8 cellular contexts compared by ENCODE assay signal in genomic region chr19:39893366-39894235, GRCh38. TPM values are rescaled to one million over a fixed set of nuclear protein-coding genes. Genes with fewer than 3 reads are reported as not detected.
DNase-seq lines count a peak whose midpoint lies in the region; ATAC-seq, FAIRE-seq and TF ChIP-seq lines count a peak whose summit lies in the region.
"Not testable (repeated sequence)": the region's sequence is repeated elsewhere in the genome, so short reads cannot be mapped to it uniquely, and the experiment has no call there.

No MANE protein-coding gene starts in this region.

- H3K4me3 Mint-ChIP-seq in T-helper 1 cell treated with Interleukin-12 subunit alpha and Interleukin-12 subunit beta and Interleukin-4 antibody, amounts not matched to agents 30 μg/mL and 1 μg/mL, for 36 hours: peak overlapping the region; percentile 1
- not testable (repeated sequence) for H3K4me3 Mint-ChIP-seq in activated T-cell treated with anti-CD3 and anti-CD28 coated beads, Interleukin-2, amount 50 U/mL, for 4 hours
- peak overlapping the region; percentile 54 to 80 for H3K4me3 Mint-ChIP-seq in stimulated activated naive CD8-positive, alpha-beta T cell treated with anti-CD3 and anti-CD28 coated beads, Interleukin-15, amount 100 ng/mL, for 72 hours

- H3K9me1 ChIP-seq in K562 (ENCODE audit: control insufficient read depth, insufficient read depth, low read length): not testable (repeated sequence)

- H3K4me1 ChIP-seq in K562 (replicated peaks in 1 of 2; ENCODE audit: control insufficient read depth in 2 of 2, insufficient read depth in 2 of 2, low read length in 2 of 2); lower lobe of right lung; pancreas: not testable (repeated sequence)

- H3K27me3 ChIP-seq in K562 (ENCODE audit: control insufficient read depth in 2 of 2, insufficient read depth in 2 of 2, low read length in 2 of 2) (peaks cover 22 to 32% of the 10 kb centered on the region in 2 experiments), lower lobe of right lung (ENCODE audit: low read depth) (peaks cover 16% of the 10 kb centered on the region)
- H3K27me3 ChIP-seq in pancreas: not testable (repeated sequence)

- CTCF ChIA-PET in K562 (lab: Yijun Ruan, JAX; ENCODE audit: low intra/inter-chr PET ratio): not testable (repeated sequence)

- WGBS in K562 (ENCODE audit: insufficient coverage, low coverage, missing lambda C conversion rate): 18% methylated on average over 20 of the region's 29 CpGs
- 66 to 76% methylated on average over 22 to 27 of the region's 29 CpGs for WGBS in pancreas, 2 donors

- DNase-seq in DMS79 (lab: John Stamatoyannopoulos, UW) (peak; percentile 63), NCI-H1105 (lab: John Stamatoyannopoulos, UW) (peak; percentile 16), lower lobe of right lung (peak; percentile 74), pancreas (peak in 4 of 6 donors; percentile 37 to 54 (median 52))
- DNase-seq in activated T-cell treated with anti-CD3 and anti-CD28 coated beads, Interleukin-2, amount 50 U/mL, for 4 hours: peak; percentile 63
- DNase-seq in K562 (ENCODE audit: extremely low read depth in 1 of 4, low spot score in 3 of 4): not testable (repeated sequence)
- peak in 1 of 2 donors; percentile 72 for DNase-seq in stimulated activated naive CD8-positive, alpha-beta T cell treated with anti-CD3 and anti-CD28 coated beads, Interleukin-15, amount 100 ng/mL, for 72 hours

- not testable (repeated sequence) for H3K27ac ChIP-seq in K562 (ENCODE audit: extremely low read depth, low read depth, low read length); lower lobe of right lung; pancreas

- intact Hi-C loops in K562 (cut with micrococcal nuclease) (loop anchor here (2.0 kb wide), 1 partner anchor 17 kb away; no protein-coding TSS in a partner anchor), pancreas (cut with DNase I) (loop anchor here in 1 of 3 donors (10.0 kb wide), 1 partner anchor 71 kb away; no protein-coding TSS in a partner anchor)
- intact Hi-C loops in lower lobe of right lung (cut with DNase I): not testable (repeated sequence)

- not testable (repeated sequence) for TF ChIP-seq EP300 in K562 (IDR thresholded peaks at IDR 0.05; ENCODE audit: low read length)

- not testable (repeated sequence) for H4K20me1 ChIP-seq in K562 (replicated peaks; ENCODE audit: control insufficient read depth, insufficient read depth, low read length)

- not testable (repeated sequence) for H3K9me3 Mint-ChIP-seq in T-helper 1 cell treated with Interleukin-12 subunit alpha and Interleukin-12 subunit beta and Interleukin-4 antibody, amounts not matched to agents 30 μg/mL and 1 μg/mL, for 36 hours; activated T-cell treated with anti-CD3 and anti-CD28 coated beads, Interleukin-2, amount 50 U/mL, for 4 hours; stimulated activated naive CD8-positive, alpha-beta T cell treated with anti-CD3 and anti-CD28 coated beads, Interleukin-15, amount 100 ng/mL, for 72 hours

- not testable (repeated sequence) for H3K9me3 ChIP-seq in K562 (replicated peaks; ENCODE audit: control insufficient read depth, insufficient read depth, low read depth, low read length); lower lobe of right lung; pancreas

- H3K36me3 Mint-ChIP-seq in T-helper 1 cell treated with Interleukin-12 subunit alpha and Interleukin-12 subunit beta and Interleukin-4 antibody, amounts not matched to agents 30 μg/mL and 1 μg/mL, for 36 hours (ENCODE audit: low read depth); activated T-cell treated with anti-CD3 and anti-CD28 coated beads, Interleukin-2, amount 50 U/mL, for 4 hours (ENCODE audit: insufficient read depth): not testable (repeated sequence)

- not testable (repeated sequence) for H3K27me3 Mint-ChIP-seq in T-helper 1 cell treated with Interleukin-12 subunit alpha and Interleukin-12 subunit beta and Interleukin-4 antibody, amounts not matched to agents 30 μg/mL and 1 μg/mL, for 36 hours (ENCODE audit: low read depth); activated T-cell treated with anti-CD3 and anti-CD28 coated beads, Interleukin-2, amount 50 U/mL, for 4 hours (ENCODE audit: low read depth); stimulated activated naive CD8-positive, alpha-beta T cell treated with anti-CD3 and anti-CD28 coated beads, Interleukin-15, amount 100 ng/mL, for 72 hours

- not testable (repeated sequence) for H3K4me1 Mint-ChIP-seq in T-helper 1 cell treated with Interleukin-12 subunit alpha and Interleukin-12 subunit beta and Interleukin-4 antibody, amounts not matched to agents 30 μg/mL and 1 μg/mL, for 36 hours (ENCODE audit: low read depth); activated T-cell treated with anti-CD3 and anti-CD28 coated beads, Interleukin-2, amount 50 U/mL, for 4 hours (ENCODE audit: low read depth)
- H3K4me1 Mint-ChIP-seq in stimulated activated naive CD8-positive, alpha-beta T cell treated with anti-CD3 and anti-CD28 coated beads, Interleukin-15, amount 100 ng/mL, for 72 hours: peaks cover 18% of the 10 kb centered on the region

- H2AFZ ChIP-seq in K562 (ENCODE audit: low read depth, low read length): not testable (repeated sequence)

- not testable (repeated sequence) for H3K4me2 ChIP-seq in K562 (ENCODE audit: insufficient read depth, low read length)

- TF ChIP-seq POLR2A in K562 (conservative IDR thresholded peaks at IDR 0.05): not testable (repeated sequence)

- ATAC-seq in activated T-cell treated with anti-CD3 and anti-CD28 coated beads, Interleukin-2, amount 50 U/mL, for 4 hours: peak in 1 of 2 donors; percentile 78
- not testable (repeated sequence) for ATAC-seq in K562
- peak; percentile 30 to 59 for ATAC-seq in lower lobe of right lung
- peak in 3 of 4 donors; percentile 16 to 47 (median 34) for ATAC-seq in pancreas
- ATAC-seq in stimulated activated naive CD8-positive, alpha-beta T cell treated with anti-CD3 and anti-CD28 coated beads, Interleukin-15, amount 100 ng/mL, for 72 hours: peak; percentile 86

- TF ChIP-seq RAD21 in K562 (CRISPR knock-in tag; conservative IDR thresholded peaks at IDR 0.05 in 1 of 2, IDR thresholded peaks at IDR 0.05 in 1 of 2): not testable (repeated sequence)

- H3K79me2 ChIP-seq in K562 (ENCODE audit: control insufficient read depth, insufficient read depth, low read length): not testable (repeated sequence)

- H3K27ac Mint-ChIP-seq in T-helper 1 cell treated with Interleukin-12 subunit alpha and Interleukin-12 subunit beta and Interleukin-4 antibody, amounts not matched to agents 30 μg/mL and 1 μg/mL, for 36 hours: peak overlapping the region; percentile 43
- H3K27ac Mint-ChIP-seq in stimulated activated naive CD8-positive, alpha-beta T cell treated with anti-CD3 and anti-CD28 coated beads, Interleukin-15, amount 100 ng/mL, for 72 hours: peak overlapping the region; percentile 12 to 96

- not testable (repeated sequence) for TF ChIP-seq CTCF in K562 (IDR thresholded peaks at IDR 0.05 in 2 of 3, conservative IDR thresholded peaks at IDR 0.05 in 1 of 3; ENCODE audit: insufficient read depth in 2 of 3, low read depth in 1 of 3, low read length in 3 of 3); lower lobe of right lung (IDR thresholded peaks at IDR 0.05); pancreas (IDR thresholded peaks at IDR 0.05)

- not testable (repeated sequence) for H3K9ac ChIP-seq in K562 (ENCODE audit: insufficient read depth in 1 of 2, low read depth in 2 of 2, low read length in 2 of 2)

- POLR2A ChIA-PET in K562 (lab: Yijun Ruan, JAX): not testable (repeated sequence)

- H3K4me3 ChIP-seq in K562, pancreas: not testable (repeated sequence)
- H3K4me3 ChIP-seq in lower lobe of right lung: peak overlapping the region; percentile 37

- not testable (repeated sequence) for BruUV-seq in K562 (replicated peaks; lab: Mats Ljungman, UMichigan)

- not testable (repeated sequence) for H3K36me3 ChIP-seq in K562 (ENCODE audit: control insufficient read depth, insufficient read depth, low read length); lower lobe of right lung; pancreas

- in situ Hi-C loops in K562 (cut with MboI): not testable (repeated sequence)

- FAIRE-seq in K562 (lab: Jason Lieb, UNC); pancreas (lab: Jason Lieb, UNC): not testable (repeated sequence)

RNA-seq across cellular contexts. Expression of gene FCGBP, which starts 40.8 kb away (rescaled TPM):
- 1 to 10 TPM; 1.7 to 3.0 (median 2.5) TPM for total RNA-seq in activated T-cell treated with anti-CD3 and anti-CD28 coated beads, Interleukin-2, amount 50 U/mL, for 4 hours
- 0.79 and 0.83 TPM in 2 replicates for total RNA-seq in K562 (2011; cell fraction: chromatin; rRNA removed; ENCODE audit: low replicate concordance)
- 0.39 and 0.83 TPM in 2 replicates for total RNA-seq in K562 (2011; cell fraction: nucleolus; rRNA removed)
- 0.15 and 0.22 TPM in 2 replicates for total RNA-seq in K562 (2011; cell fraction: nucleoplasm; rRNA removed)
- total RNA-seq in K562 (2014; rRNA removed): 0.04 and 0.05 TPM in 2 replicates
- total RNA-seq in K562 (2014; rRNA removed; fragmentation: Illumina TruSeq; extraction: Trizol): not detected in 2 replicates
- total RNA-seq in K562 (2015; rRNA removed; fragmentation: Illumina TruSeq; extraction: Trizol): 0.19 and 0.25 TPM in 2 replicates
- 1.5 and 1.9 TPM in 2 replicates for total RNA-seq in K562 (2021)
- 0.04 and 0.13 TPM in 2 replicates for polyA plus RNA-seq in K562 (2011; rRNA removed)
- polyA plus RNA-seq in K562 (2011; cell fraction: cytosol; rRNA removed): 0.15 and 0.27 TPM in 2 replicates
- polyA plus RNA-seq in K562 (2011; cell fraction: nucleus; rRNA removed): 0.17 and 0.73 TPM in 2 replicates
- polyA plus RNA-seq in K562 (2012): 0.12 and 0.18 TPM in 2 replicates
- 0.01 TPM in 2 replicates for polyA plus RNA-seq in K562 (2014; fragmentation: Illumina TruSeq; extraction: Trizol)
- polyA plus RNA-seq in K562 (2014; fragmentation: Nextera tagmentation; extraction: Ambion mirVana): not detected
- 0.03 TPM in 1 of 2 replicates, not detected in the other for polyA plus RNA-seq in K562 (2014; rRNA removed)
- 0.18 TPM in 1 of 2 replicates, not detected in the other for polyA minus RNA-seq in K562 (2011; rRNA and poly(A)+ RNA removed)
- 0.10 TPM in 1 of 2 replicates, not detected in the other for polyA minus RNA-seq in K562 (2011; cell fraction: cytosol; rRNA and poly(A)+ RNA removed)
- polyA minus RNA-seq in K562 (2011; cell fraction: nucleus; rRNA and poly(A)+ RNA removed): 0.33 and 0.67 TPM in 2 replicates
- 95.3 TPM for total RNA-seq in lower lobe of right lung
- total RNA-seq in pancreas: 100 to 1,000 TPM in 1 of 6 donors, 10 to 100 TPM in 4, 1 to 10 TPM in 1; 9.2 to 118 (median 47.5) TPM
- polyA plus RNA-seq in pancreas: 1 to 10 TPM; 1.4 to 7.5 TPM

RNA-seq across cellular contexts. Expression of gene FBL, which starts 47.4 kb away (rescaled TPM):
- total RNA-seq in activated T-cell treated with anti-CD3 and anti-CD28 coated beads, Interleukin-2, amount 50 U/mL, for 4 hours: 100 to 1,000 TPM; 738 to 880 (median 839) TPM
- total RNA-seq in K562 (2011; cell fraction: chromatin; rRNA removed; ENCODE audit: low replicate concordance): 90.3 and 153 TPM in 2 replicates
- total RNA-seq in K562 (2011; cell fraction: nucleolus; rRNA removed): 155 and 156 TPM in 2 replicates
- 201 and 290 TPM in 2 replicates for total RNA-seq in K562 (2011; cell fraction: nucleoplasm; rRNA removed)
- total RNA-seq in K562 (2014; rRNA removed): 448 and 524 TPM in 2 replicates
- total RNA-seq in K562 (2014; rRNA removed; fragmentation: Illumina TruSeq; extraction: Trizol): 676 and 696 TPM in 2 replicates
- total RNA-seq in K562 (2015; rRNA removed; fragmentation: Illumina TruSeq; extraction: Trizol): 565 and 575 TPM in 2 replicates
- 761 and 811 TPM in 2 replicates for total RNA-seq in K562 (2021)
- polyA plus RNA-seq in K562 (2011; rRNA removed): 843 and 1,244 TPM in 2 replicates
- 1,200 and 1,290 TPM in 2 replicates for polyA plus RNA-seq in K562 (2011; cell fraction: cytosol; rRNA removed)
- polyA plus RNA-seq in K562 (2011; cell fraction: nucleus; rRNA removed): 284 and 323 TPM in 2 replicates
- 476 and 792 TPM in 2 replicates for polyA plus RNA-seq in K562 (2012)
- 1,561 and 1,696 TPM in 2 replicates for polyA plus RNA-seq in K562 (2014; fragmentation: Illumina TruSeq; extraction: Trizol)
- 100 to 1,000 TPM; 201 to 235 TPM for polyA plus RNA-seq in K562 (2014; fragmentation: Nextera tagmentation; extraction: Ambion mirVana)
- 672 and 721 TPM in 2 replicates for polyA plus RNA-seq in K562 (2014; rRNA removed)
- 930 and 947 TPM in 2 replicates for polyA minus RNA-seq in K562 (2011; rRNA and poly(A)+ RNA removed)
- 316 and 353 TPM in 2 replicates for polyA minus RNA-seq in K562 (2011; cell fraction: cytosol; rRNA and poly(A)+ RNA removed)
- 33.4 and 57.8 TPM in 2 replicates for polyA minus RNA-seq in K562 (2011; cell fraction: nucleus; rRNA and poly(A)+ RNA removed)
- total RNA-seq in lower lobe of right lung: 117 TPM
- 100 to 1,000 TPM in 5 of 6 donors, 10 to 100 TPM in 1; 86.4 to 166 (median 109) TPM for total RNA-seq in pancreas
- polyA plus RNA-seq in pancreas: 100 to 1,000 TPM in 1 of 2 donors, 10 to 100 TPM in 1; 96.4 to 131 TPM

RNA-seq across cellular contexts. Expression of gene DYRK1B, which starts 59.6 kb away (rescaled TPM):
- 1 to 10 TPM; 2.8 to 3.2 (median 2.8) TPM for total RNA-seq in activated T-cell treated with anti-CD3 and anti-CD28 coated beads, Interleukin-2, amount 50 U/mL, for 4 hours
- total RNA-seq in K562 (2011; cell fraction: chromatin; rRNA removed; ENCODE audit: low replicate concordance): 12.5 and 24.0 TPM in 2 replicates
- total RNA-seq in K562 (2011; cell fraction: nucleolus; rRNA removed): 15.0 and 17.8 TPM in 2 replicates
- total RNA-seq in K562 (2011; cell fraction: nucleoplasm; rRNA removed): 10.2 and 12.4 TPM in 2 replicates
- 2.5 and 3.0 TPM in 2 replicates for total RNA-seq in K562 (2014; rRNA removed)
- 0.35 and 0.91 TPM in 2 replicates for total RNA-seq in K562 (2014; rRNA removed; fragmentation: Illumina TruSeq; extraction: Trizol)
- 1.1 and 1.3 TPM in 2 replicates for total RNA-seq in K562 (2015; rRNA removed; fragmentation: Illumina TruSeq; extraction: Trizol)
- 5.0 and 5.2 TPM in 2 replicates for total RNA-seq in K562 (2021)
- polyA plus RNA-seq in K562 (2011; rRNA removed): 1.3 and 3.0 TPM in 2 replicates
- polyA plus RNA-seq in K562 (2011; cell fraction: cytosol; rRNA removed): 1.1 and 2.3 TPM in 2 replicates
- polyA plus RNA-seq in K562 (2011; cell fraction: nucleus; rRNA removed): 10.2 and 15.4 TPM in 2 replicates
- 3.8 and 7.2 TPM in 2 replicates for polyA plus RNA-seq in K562 (2012)
- polyA plus RNA-seq in K562 (2014; fragmentation: Illumina TruSeq; extraction: Trizol): 1.5 and 2.6 TPM in 2 replicates
- not detected for polyA plus RNA-seq in K562 (2014; fragmentation: Nextera tagmentation; extraction: Ambion mirVana)
- 1.4 and 2.0 TPM in 2 replicates for polyA plus RNA-seq in K562 (2014; rRNA removed)
- polyA minus RNA-seq in K562 (2011; rRNA and poly(A)+ RNA removed): 2.2 and 3.0 TPM in 2 replicates
- 5.1 and 6.6 TPM in 2 replicates for polyA minus RNA-seq in K562 (2011; cell fraction: cytosol; rRNA and poly(A)+ RNA removed)
- polyA minus RNA-seq in K562 (2011; cell fraction: nucleus; rRNA and poly(A)+ RNA removed): 5.7 and 6.7 TPM in 2 replicates
- total RNA-seq in lower lobe of right lung: 28.4 TPM
- 10 to 100 TPM in 1 of 6 donors, 1 to 10 TPM in 5; 6.2 to 14.1 (median 7.5) TPM for total RNA-seq in pancreas
- 10 to 100 TPM; 12.8 to 20.6 TPM for polyA plus RNA-seq in pancreas
